In genomic region chr1:182205378-182206022, GRCh38 we compare ENCODE assay signal across 1 cellular context.
TF ChIP-seq lines count a peak whose summit lies in the region.

No MANE protein-coding gene starts in this region.

TF ChIP-seq in HepG2, 621 proteins besides CTCF, POLR2A, EP300 and RAD21 (continued from another document and continues in another):
- TF ChIP-seq ELF3 (CRISPR knock-in tag; IDR thresholded peaks at IDR 0.05), result peak; percentile 35; the same call in 1 of the 2 replicates
- 0 out of 2 replicates have a peak, but pooled peaks have one; percentile 27 for TF ChIP-seq E2F1 (CRISPR knock-in tag; IDR thresholded peaks at IDR 0.05)
- peak; percentile 98 for TF ChIP-seq MEF2D (CRISPR knock-in tag; IDR thresholded peaks at IDR 0.05)
- TF ChIP-seq TFE3 (CRISPR knock-in tag; IDR thresholded peaks at IDR 0.05), result peak; percentile 85
- peak; percentile 29; the same call in 1 of the 2 replicates for TF ChIP-seq FOXK1 (CRISPR knock-in tag; IDR thresholded peaks at IDR 0.05; ENCODE audit: borderline replicate concordance, low read depth)
- TF ChIP-seq, protein P1, sequence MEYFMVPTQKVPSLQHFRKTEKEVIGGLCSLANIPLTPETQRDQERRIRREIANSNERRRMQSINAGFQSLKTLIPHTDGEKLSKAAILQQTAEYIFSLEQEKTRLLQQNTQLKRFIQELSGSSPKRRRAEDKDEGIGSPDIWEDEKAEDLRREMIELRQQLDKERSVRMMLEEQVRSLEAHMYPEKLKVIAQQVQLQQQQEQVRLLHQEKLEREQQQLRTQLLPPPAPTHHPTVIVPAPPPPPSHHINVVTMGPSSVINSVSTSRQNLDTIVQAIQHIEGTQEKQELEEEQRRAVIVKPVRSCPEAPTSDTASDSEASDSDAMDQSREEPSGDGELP (IDR thresholded peaks at IDR 0.05; ENCODE audit: borderline replicate concordance, low read depth), result peak; percentile 65; the same call in 1 of the 2 replicates
- TF ChIP-seq ZNF75D (CRISPR knock-in tag; IDR thresholded peaks at IDR 0.05; ENCODE audit: borderline replicate concordance), result no peak
- TF ChIP-seq GATAD2A (CRISPR knock-in tag; IDR thresholded peaks at IDR 0.05), result peak; percentile 90
- peak; percentile 90 for TF ChIP-seq ZNF644 (CRISPR knock-in tag; IDR thresholded peaks at IDR 0.05; ENCODE audit: low read depth)
- peak; percentile 62; the same call in 1 of the 2 replicates for TF ChIP-seq ZNF331 (CRISPR knock-in tag; IDR thresholded peaks at IDR 0.05)
- TF ChIP-seq ZNF574 (CRISPR knock-in tag; IDR thresholded peaks at IDR 0.05), result peak; percentile 31; the same call in 1 of the 2 replicates
- 0 out of 2 replicates have a peak, but pooled peaks have one; percentile 44 for TF ChIP-seq MEIS1 (CRISPR knock-in tag; IDR thresholded peaks at IDR 0.05; ENCODE audit: borderline replicate concordance)
- TF ChIP-seq TARDBP (CRISPR knock-in tag; IDR thresholded peaks at IDR 0.05), result 0 out of 2 replicates have a peak, but pooled peaks have one; percentile 19
- peak; percentile 44; the same call in 1 of the 2 replicates for TF ChIP-seq SALL1 (CRISPR knock-in tag; IDR thresholded peaks at IDR 0.05)
- TF ChIP-seq TBP (CRISPR knock-in tag; IDR thresholded peaks at IDR 0.05), result no peak
- TF ChIP-seq KAT8 (CRISPR knock-in tag; IDR thresholded peaks at IDR 0.05), result peak; percentile 40; the same call in 1 of the 2 replicates
- TF ChIP-seq BCL6 (CRISPR knock-in tag; IDR thresholded peaks at IDR 0.05), result peak; percentile 74; the same call in 1 of the 2 replicates
- TF ChIP-seq MYC (CRISPR knock-in tag; IDR thresholded peaks at IDR 0.05; ENCODE audit: borderline replicate concordance), result no peak
- TF ChIP-seq SOX6 (IDR thresholded peaks at IDR 0.05), result no peak
- TF ChIP-seq SOX6 (CRISPR knock-in tag; IDR thresholded peaks at IDR 0.05), result peak; percentile 98
- TF ChIP-seq ZNF616 (CRISPR knock-in tag; IDR thresholded peaks at IDR 0.05; ENCODE audit: low read depth), result no peak
- TF ChIP-seq NR2C2 (CRISPR knock-in tag; IDR thresholded peaks at IDR 0.05; ENCODE audit: borderline replicate concordance), result peak; percentile 30; the same call in 1 of the 2 replicates
- no peak for TF ChIP-seq DNMT1 (CRISPR knock-in tag; IDR thresholded peaks at IDR 0.05)
- TF ChIP-seq HNRNPK (IDR thresholded peaks at IDR 0.05; ENCODE audit: low read depth, low read length, poor library complexity, severe bottlenecking), result no peak
- peak; percentile 55 for TF ChIP-seq SAP130 (CRISPR knock-in tag; IDR thresholded peaks at IDR 0.05; ENCODE audit: low read depth)
- TF ChIP-seq SOX5 (CRISPR knock-in tag; IDR thresholded peaks at IDR 0.05; ENCODE audit: borderline replicate concordance), result peak; percentile 97
- TF ChIP-seq EHMT2 (IDR thresholded peaks at IDR 0.05; ENCODE audit: borderline replicate concordance, low read depth, low read length), result peak; percentile 78; the same call in 1 of the 2 replicates
- TF ChIP-seq FOXJ3 (CRISPR knock-in tag; IDR thresholded peaks at IDR 0.05; ENCODE audit: borderline replicate concordance), result peak; percentile 88; the same call in 1 of the 2 replicates
- no peak for TF ChIP-seq ZNF207 (IDR thresholded peaks at IDR 0.05; ENCODE audit: borderline replicate concordance)
- TF ChIP-seq ZFX (CRISPR knock-in tag; IDR thresholded peaks at IDR 0.05; ENCODE audit: low read depth), result no peak
- TF ChIP-seq, protein P2, sequence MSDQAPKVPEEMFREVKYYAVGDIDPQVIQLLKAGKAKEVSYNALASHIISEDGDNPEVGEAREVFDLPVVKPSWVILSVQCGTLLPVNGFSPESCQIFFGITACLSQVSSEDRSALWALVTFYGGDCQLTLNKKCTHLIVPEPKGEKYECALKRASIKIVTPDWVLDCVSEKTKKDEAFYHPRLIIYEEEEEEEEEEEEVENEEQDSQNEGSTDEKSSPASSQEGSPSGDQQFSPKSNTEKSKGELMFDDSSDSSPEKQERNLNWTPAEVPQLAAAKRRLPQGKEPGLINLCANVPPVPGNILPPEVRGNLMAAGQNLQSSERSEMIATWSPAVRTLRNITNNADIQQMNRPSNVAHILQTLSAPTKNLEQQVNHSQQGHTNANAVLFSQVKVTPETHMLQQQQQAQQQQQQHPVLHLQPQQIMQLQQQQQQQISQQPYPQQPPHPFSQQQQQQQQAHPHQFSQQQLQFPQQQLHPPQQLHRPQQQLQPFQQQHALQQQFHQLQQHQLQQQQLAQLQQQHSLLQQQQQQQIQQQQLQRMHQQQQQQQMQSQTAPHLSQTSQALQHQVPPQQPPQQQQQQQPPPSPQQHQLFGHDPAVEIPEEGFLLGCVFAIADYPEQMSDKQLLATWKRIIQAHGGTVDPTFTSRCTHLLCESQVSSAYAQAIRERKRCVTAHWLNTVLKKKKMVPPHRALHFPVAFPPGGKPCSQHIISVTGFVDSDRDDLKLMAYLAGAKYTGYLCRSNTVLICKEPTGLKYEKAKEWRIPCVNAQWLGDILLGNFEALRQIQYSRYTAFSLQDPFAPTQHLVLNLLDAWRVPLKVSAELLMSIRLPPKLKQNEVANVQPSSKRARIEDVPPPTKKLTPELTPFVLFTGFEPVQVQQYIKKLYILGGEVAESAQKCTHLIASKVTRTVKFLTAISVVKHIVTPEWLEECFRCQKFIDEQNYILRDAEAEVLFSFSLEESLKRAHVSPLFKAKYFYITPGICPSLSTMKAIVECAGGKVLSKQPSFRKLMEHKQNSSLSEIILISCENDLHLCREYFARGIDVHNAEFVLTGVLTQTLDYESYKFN (CRISPR knock-in tag; conservative IDR thresholded peaks at IDR 0.05), result peak; percentile 62
- TF ChIP-seq, protein P3, sequence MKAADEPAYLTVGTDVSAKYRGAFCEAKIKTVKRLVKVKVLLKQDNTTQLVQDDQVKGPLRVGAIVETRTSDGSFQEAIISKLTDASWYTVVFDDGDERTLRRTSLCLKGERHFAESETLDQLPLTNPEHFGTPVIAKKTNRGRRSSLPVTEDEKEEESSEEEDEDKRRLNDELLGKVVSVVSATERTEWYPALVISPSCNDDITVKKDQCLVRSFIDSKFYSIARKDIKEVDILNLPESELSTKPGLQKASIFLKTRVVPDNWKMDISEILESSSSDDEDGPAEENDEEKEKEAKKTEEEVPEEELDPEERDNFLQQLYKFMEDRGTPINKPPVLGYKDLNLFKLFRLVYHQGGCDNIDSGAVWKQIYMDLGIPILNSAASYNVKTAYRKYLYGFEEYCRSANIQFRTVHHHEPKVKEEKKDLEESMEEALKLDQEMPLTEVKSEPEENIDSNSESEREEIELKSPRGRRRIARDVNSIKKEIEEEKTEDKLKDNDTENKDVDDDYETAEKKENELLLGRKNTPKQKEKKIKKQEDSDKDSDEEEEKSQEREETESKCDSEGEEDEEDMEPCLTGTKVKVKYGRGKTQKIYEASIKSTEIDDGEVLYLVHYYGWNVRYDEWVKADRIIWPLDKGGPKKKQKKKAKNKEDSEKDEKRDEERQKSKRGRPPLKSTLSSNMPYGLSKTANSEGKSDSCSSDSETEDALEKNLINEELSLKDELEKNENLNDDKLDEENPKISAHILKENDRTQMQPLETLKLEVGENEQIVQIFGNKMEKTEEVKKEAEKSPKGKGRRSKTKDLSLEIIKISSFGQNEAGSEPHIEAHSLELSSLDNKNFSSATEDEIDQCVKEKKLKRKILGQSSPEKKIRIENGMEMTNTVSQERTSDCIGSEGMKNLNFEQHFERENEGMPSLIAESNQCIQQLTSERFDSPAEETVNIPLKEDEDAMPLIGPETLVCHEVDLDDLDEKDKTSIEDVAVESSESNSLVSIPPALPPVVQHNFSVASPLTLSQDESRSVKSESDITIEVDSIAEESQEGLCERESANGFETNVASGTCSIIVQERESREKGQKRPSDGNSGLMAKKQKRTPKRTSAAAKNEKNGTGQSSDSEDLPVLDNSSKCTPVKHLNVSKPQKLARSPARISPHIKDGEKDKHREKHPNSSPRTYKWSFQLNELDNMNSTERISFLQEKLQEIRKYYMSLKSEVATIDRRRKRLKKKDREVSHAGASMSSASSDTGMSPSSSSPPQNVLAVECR (CRISPR knock-in tag; IDR thresholded peaks at IDR 0.05; ENCODE audit: borderline replicate concordance), result peak; percentile 33; the same call in 1 of the 2 replicates
- peak; percentile 57; the same call in 1 of the 2 replicates for TF ChIP-seq AHDC1 (CRISPR knock-in tag; IDR thresholded peaks at IDR 0.05; ENCODE audit: borderline replicate concordance)
- peak; percentile 77; the same call in 1 of the 2 replicates for TF ChIP-seq HMG20A (CRISPR knock-in tag; IDR thresholded peaks at IDR 0.05; ENCODE audit: borderline replicate concordance)
- peak; percentile 43; the same call in 1 of the 2 replicates for TF ChIP-seq HNF4A (CRISPR knock-in tag; IDR thresholded peaks at IDR 0.05)
- TF ChIP-seq ZNF619 (CRISPR knock-in tag; IDR thresholded peaks at IDR 0.05), result no peak
- TF ChIP-seq PTBP1 (IDR thresholded peaks at IDR 0.05; ENCODE audit: low read depth, low read length, poor library complexity, severe bottlenecking), result no peak
